ENCODE assay signal across 21 cellular contexts in genomic region chr3:124428372-124429128, GRCh38.
DNase-seq lines count a peak whose midpoint lies in the region; ATAC-seq and TF ChIP-seq lines count a peak whose summit lies in the region.
"Had no signal": no experiment of that assay in that cellular context is flagged by ENCODE, and none has a peak within 500 bp of the region (broad histone marks: within the 10 kb centered on the region; RNA-seq: fewer than 3 reads in every experiment).

No MANE protein-coding gene starts in this region.

- H3K4me3 ChIP-seq in SJCRH30 (no peak overlapping the region), dorsolateral prefrontal cortex (no peak overlapping the region)
- H3K4me3 ChIP-seq: heart right ventricle, left lung, ovary had no signal

- no peak for TF ChIP-seq CTCF in dorsolateral prefrontal cortex (IDR thresholded peaks at IDR 0.05 in 54 of 56, conservative IDR thresholded peaks at IDR 0.05 in 2 of 56; ENCODE audit: low read depth in 1 of 56, partially characterized antibody in 56 of 56)

- H3K27me3 ChIP-seq in SJCRH30 (no peaks in the 10 kb centered on the region), dorsolateral prefrontal cortex (no peaks in the 10 kb centered on the region)
- H3K27me3 ChIP-seq: heart right ventricle, left lung, ovary had no signal

- H3K27ac ChIP-seq in SJCRH30, result peak overlapping the region; percentile 61
- peak overlapping the region in 41 of 59 donors; percentile 1 to 78 (median 29) for H3K27ac ChIP-seq in dorsolateral prefrontal cortex
- H3K27ac ChIP-seq in temporal lobe (ENCODE audit: low read depth, low read length), result peak overlapping the region; percentile 42
- H3K27ac ChIP-seq: heart right ventricle, left lung, ovary had no signal

- intact Hi-C loops in dorsolateral prefrontal cortex (cut with DNase I), result no loop called here

- ATAC-seq in GM21447 (IDR thresholded peaks at IDR 0.05; ENCODE audit: unreplicated experiment), result no peak
- ATAC-seq: activated naive CD8-positive, alpha-beta T cell treated with anti-CD3 and anti-CD28 coated beads, Interleukin-2, amount 50 U/mL, for 24 hours; heart right ventricle; left lung; natural killer cell treated with Interleukin-12 subunit alpha and Interleukin-12 subunit beta and Interleukin-15 and Interleukin-18, amount 100 ng/mL, for 72 hours; right cardiac atrium had no signal

- no peaks in the 10 kb centered on the region for H3K36me3 ChIP-seq in SJCRH30
- H3K36me3 ChIP-seq: left lung, ovary had no signal

- DNase-seq in GM03348 (ENCODE audit: low spot score) (peak; percentile 14), SJCRH30 (no peak), dorsolateral prefrontal cortex (no peak), SKM-1 (lab: John Stamatoyannopoulos, UW; ENCODE audit: unreplicated experiment) (no peak)
- no peak for DNase-seq in stimulated activated CD4-positive, alpha-beta T cell treated with anti-CD3 and anti-CD28 coated beads, Interleukin-2, amount 100 ng/mL, for 48 hours
- DNase-seq: activated CD4-positive, alpha-beta memory T cell treated with anti-CD3 and anti-CD28 coated beads, Interleukin-2, amount 10 ng/mL, durations not matched to agents 7 days and 5 days; activated effector memory CD4-positive, alpha-beta T cell treated with anti-CD3 and anti-CD28 coated beads, Interleukin-2, amount 50 U/mL, for 16 hours; activated naive CD8-positive, alpha-beta T cell treated with anti-CD3 and anti-CD28 coated beads, Interleukin-2, amount 50 U/mL, for 24 hours; activated T-cell treated with anti-CD3 and anti-CD28 coated beads for 4 hours; CD4-positive, alpha-beta memory T cell; GDM1; heart right ventricle; left lung; midbrain; NK-92 treated with Interleukin-12 subunit alpha and Interleukin-12 subunit beta, amount 100 ng/mL, for 24 hours; ovary; right cardiac atrium; T1000 had no signal

- H3K9me3 ChIP-seq in SJCRH30 (replicated peaks), result no peaks in the 10 kb centered on the region
- H3K9me3 ChIP-seq: heart right ventricle, left lung, ovary had no signal

- H3K4me1 ChIP-seq in SJCRH30, result peaks cover 25% of the 10 kb centered on the region
- H3K4me1 ChIP-seq: heart right ventricle, left lung had no signal
